In genomic region chr5:151094861-151095260, GRCh38 we compare ENCODE assay signal across 8 cellular contexts. TPM values are rescaled to one million over a fixed set of nuclear protein-coding genes. Genes with fewer than 3 reads are reported as not detected.
A peak's percentile ranks its signal among the peaks of the same experiment; 100 is the strongest.
DNase-seq lines count a peak whose midpoint lies in the region; ATAC-seq, FAIRE-seq and TF ChIP-seq lines count a peak whose summit lies in the region.
"Had no signal": no experiment of that assay in that cellular context is flagged by ENCODE, and none has a peak within 500 bp of the region (broad histone marks: within the 10 kb centered on the region; RNA-seq: fewer than 3 reads in every experiment).

No MANE protein-coding gene starts in this region.

- no TSS peak for BruUV-seq in GM12878 (replicated peaks; lab: Mats Ljungman, UMichigan)

- no peaks in the 10 kb centered on the region for H3K79me2 ChIP-seq in OCI-LY3 (ENCODE audit: low read length)
- H3K79me2 ChIP-seq in GM12878 (ENCODE audit: control insufficient read depth, insufficient read depth, low read length), result peaks cover 16% of the 10 kb centered on the region

- peaks cover 57% of the 10 kb centered on the region for H3K4me1 ChIP-seq in OCI-LY3 (ENCODE audit: low read length)
- H3K4me1 ChIP-seq in GM12878 (ENCODE audit: control insufficient read depth, insufficient read depth, low read length), result peaks cover 72% of the 10 kb centered on the region
- peaks cover 30 to 42% of the 10 kb centered on the region in 2 donors for H3K4me1 ChIP-seq in kidney (ENCODE audit: control insufficient read depth in 1 of 2, insufficient read depth in 1 of 2, low read depth in 1 of 2, low read length in 2 of 2)
- H3K4me1 ChIP-seq in stomach, result peaks cover 28 to 74% (median 49%) of the 10 kb centered on the region in 4 donors

- CTCF ChIA-PET in GM12878 (lab: Yijun Ruan, JAX), result interaction anchor here (0.9 to 6.3 kb wide), 3 partner anchors 20 to 46 kb away, joined by 3 to 78 read pairs (median 3); no protein-coding TSS in a partner anchor
- CTCF ChIA-PET in GM10248 (lab: Yijun Ruan, JAX), result interaction anchor here (1.0 to 8.5 kb wide), 7 partner anchors 9 to 70 kb away, joined by 3 to 92 read pairs (median 6); no protein-coding TSS in a partner anchor

- intact Hi-C loops in GM12878 (cut with micrococcal nuclease; ENCODE audit: unreplicated experiment), result no loop called here
- intact Hi-C loops in kidney (cut with DNase I), result no loop called here
- intact Hi-C loops in stomach (cut with DNase I; ENCODE audit: low total_unique reads), result no loop called here

- TF ChIP-seq EP300 in GM12878 (IDR thresholded peaks at IDR 0.05; ENCODE audit: borderline replicate concordance in 1 of 2, control insufficient read depth in 1 of 2, low read depth in 2 of 2, low read length in 2 of 2), result no peak
- no peak for TF ChIP-seq EP300 in stomach (IDR thresholded peaks at IDR 0.05)

- H2AFZ ChIP-seq in OCI-LY3 (ENCODE audit: low read depth, low read length), result no peak overlapping the region
- H2AFZ ChIP-seq in GM12878 (ENCODE audit: control insufficient read depth, low read depth, low read length), result no peak overlapping the region

- H3K36me3 ChIP-seq in OCI-LY3 (replicated peaks; ENCODE audit: low read depth, low read length), result no peaks in the 10 kb centered on the region
- H3K36me3 ChIP-seq in GM12878 (ENCODE audit: control insufficient read depth in 2 of 2, insufficient read depth in 2 of 2, low read length in 1 of 2), result peaks cover 0 to 13% of the 10 kb centered on the region in 2 experiments; a peak in 2 of 4 replicates
- no peaks in the 10 kb centered on the region for H3K36me3 ChIP-seq in kidney (ENCODE audit: control insufficient read depth in 1 of 2, insufficient read depth in 2 of 2, low read length in 2 of 2)
- no peaks in the 10 kb centered on the region for H3K36me3 ChIP-seq in stomach

- in situ Hi-C loops in GM12878 (cut with MboI), result no loop called here

- POLR2A ChIA-PET in GM12878 (lab: Charles Lee) (interaction anchor here (0.9 to 8.2 kb wide), 4 partner anchors 14 to 163 kb away, joined by 3 to 222 read pairs (median 3); partner anchors contain the start of gene TNIP1), GM10248 (lab: Yijun Ruan, JAX) (no interaction called here)

- no peak for TF ChIP-seq RAD21 in GM12878 (IDR thresholded peaks at IDR 0.05; ENCODE audit: insufficient read depth, low read depth, low read length)

- TF ChIP-seq POLR2A in GM12878 (IDR thresholded peaks at IDR 0.05; ENCODE audit: low read depth, low read length) (no peak), stomach (IDR thresholded peaks at IDR 0.05) (no peak)

- DNase-seq in GM12878 (ENCODE audit: low read depth, low spot score), result no peak
- DNase-seq in kidney, result no peak
- DNase-seq in stomach, result no peak
- no peak for DNase-seq in GM20000 (ENCODE audit: low spot score)
- DNase-seq in germinal center (ENCODE audit: low spot score), result no peak
- no peak for DNase-seq in GM10248 (ENCODE audit: extremely low spot score)
- DNase-seq: NCI-H2029 had no signal

- no peak overlapping the region for H3K27ac ChIP-seq in OCI-LY3 (ENCODE audit: low read length)
- H3K27ac ChIP-seq in GM12878 (ENCODE audit: control insufficient read depth, insufficient read depth), result peak overlapping the region; percentile 98
- H3K27ac ChIP-seq in kidney (ENCODE audit: low read depth in 2 of 2, low read length in 2 of 2), result peak overlapping the region; percentile 72 to 86
- peak overlapping the region; percentile 20 to 84 (median 73) for H3K27ac ChIP-seq in stomach

- H3K4me2 ChIP-seq in OCI-LY3 (ENCODE audit: low read length), result peak overlapping the region; percentile 93
- peak overlapping the region; percentile 87 for H3K4me2 ChIP-seq in GM12878 (ENCODE audit: control insufficient read depth, insufficient read depth)

- peak overlapping the region; percentile 75; the same call in 1 of the 2 replicates for H3K4me3 ChIP-seq in OCI-LY3 (ENCODE audit: low read length)
- no peak overlapping the region for H3K4me3 ChIP-seq in GM12878
- H3K4me3 ChIP-seq in kidney (ENCODE audit: low read length in 2 of 2), result peak overlapping the region in 1 of 2 donors; percentile 10
- no peak overlapping the region for H3K4me3 ChIP-seq in stomach

- ATAC-seq in GM12878, result peak; percentile 8

- SMC1A ChIA-PET in GM12878 (lab: Charles Lee; ENCODE audit: uncharacterized antibody, unreplicated experiment), result interaction anchor here (0.7 to 6.0 kb wide), 6 partner anchors 10 to 46 kb away, joined by 3 to 125 read pairs (median 3); partner anchors contain the start of gene TNIP1

- RAD21 ChIA-PET in GM12878 (lab: Charles Lee; ENCODE audit: unreplicated experiment), result interaction anchor here (1.4 to 5.7 kb wide), 3 partner anchors 11 to 58 kb away, joined by 4 to 94 read pairs (median 7); partner anchors contain the start of gene TNIP1

- FAIRE-seq in GM12878 (lab: Jason Lieb, UNC), result no peak
- FAIRE-seq in kidney (lab: Jason Lieb, UNC), result no peak

- H4K20me1 ChIP-seq in OCI-LY3 (ENCODE audit: insufficient read depth, low read length) (no peaks in the 10 kb centered on the region), GM12878 (ENCODE audit: control insufficient read depth, insufficient read depth) (no peaks in the 10 kb centered on the region)

- WGBS in GM12878 (ENCODE audit: insufficient coverage, insufficient replicate concordance, low lambda C conversion rate, missing lambda C conversion rate), result 14% methylated on average over 8 of the region's 8 CpGs
- WGBS in stomach, 5 donors, result 49 to 65% (median 61%) methylated on average over 8 of the region's 8 CpGs

- TF ChIP-seq CTCF in OCI-LY3 (IDR thresholded peaks at IDR 0.05; ENCODE audit: low read depth, low read length), result no peak
- no peak for TF ChIP-seq CTCF in GM12878 (IDR thresholded peaks at IDR 0.05 in 2 of 3, conservative IDR thresholded peaks at IDR 0.05 in 1 of 3; ENCODE audit: control insufficient read depth in 2 of 3, extremely low read depth in 1 of 3, insufficient read depth in 1 of 3, low read depth in 3 of 3, low read length in 3 of 3)
- TF ChIP-seq CTCF in kidney (IDR thresholded peaks at IDR 0.05; ENCODE audit: borderline replicate concordance, extremely low read depth, insufficient read depth), result no peak
- TF ChIP-seq CTCF in stomach (IDR thresholded peaks at IDR 0.05), result no peak
- no peak for TF ChIP-seq CTCF in GM20000 (IDR thresholded peaks at IDR 0.05; ENCODE audit: extremely low read depth, missing control alignments)
- TF ChIP-seq CTCF in GM10248 (IDR thresholded peaks at IDR 0.05; ENCODE audit: control extremely low read depth, extremely low read depth, low read depth, missing control alignments), result no peak

- H3K9me3 ChIP-seq in OCI-LY3 (ENCODE audit: insufficient read depth, low read length), result no peaks in the 10 kb centered on the region
- no peaks in the 10 kb centered on the region for H3K9me3 ChIP-seq in GM12878 (replicated peaks; ENCODE audit: control insufficient read depth, insufficient read depth, low read length)
- no peaks in the 10 kb centered on the region for H3K9me3 ChIP-seq in kidney (ENCODE audit: control insufficient read depth in 1 of 2, low read length in 2 of 2)
- H3K9me3 ChIP-seq in stomach, result no peaks in the 10 kb centered on the region

- H3K9ac ChIP-seq in OCI-LY3 (ENCODE audit: low read length) (0 out of 2 replicates have a peak overlapping the region, but pooled peaks have one; percentile 74), GM12878 (ENCODE audit: control insufficient read depth, insufficient read depth, low read length) (peak overlapping the region; percentile 69; the same call in 1 of the 2 replicates), kidney (ENCODE audit: low read length in 2 of 2) (peak overlapping the region in 1 of 2 donors; percentile 35)

- peaks cover under 1% of the 10 kb centered on the region; the same call in 1 of the 2 replicates for H3K27me3 ChIP-seq in OCI-LY3 (ENCODE audit: low read depth, low read length)
- no peaks in the 10 kb centered on the region for H3K27me3 ChIP-seq in GM12878 (replicated peaks in 1 of 2; ENCODE audit: control insufficient read depth in 2 of 2, insufficient read depth in 2 of 2, low read length in 1 of 2)
- no peaks in the 10 kb centered on the region for H3K27me3 ChIP-seq in stomach

TF ChIP-seq in GM12878, 131 proteins besides CTCF, POLR2A, EP300 and RAD21 (continues in another document):
- no peak for TF ChIP-seq LARP7 (IDR thresholded peaks at IDR 0.05)
- TF ChIP-seq POLR2AphosphoS2 (IDR thresholded peaks at IDR 0.05; ENCODE audit: low read depth, low read length), result 0 out of 2 replicates have a peak, but pooled peaks have one; percentile 18
- TF ChIP-seq BCL3 (IDR thresholded peaks at IDR 0.05; ENCODE audit: borderline replicate concordance, insufficient read depth, low read depth, low read length, poor library complexity, severe bottlenecking), result peak; percentile 3

RNA-seq across cellular contexts. Expression of gene TNIP1, which starts 14.0 kb away (rescaled TPM):
- total RNA-seq in GM12878 (2013; cell fraction: nucleolus; rRNA removed), result 372 and 425 TPM in 2 replicates
- total RNA-seq in GM12878 (2014; rRNA removed), result 203 and 223 TPM in 2 replicates
- total RNA-seq in GM12878 (2014; rRNA removed; fragmentation: Illumina TruSeq; extraction: Trizol), result 147 and 148 TPM in 2 replicates
- 279 and 289 TPM in 2 replicates for total RNA-seq in GM12878 (2021)
- polyA plus RNA-seq in GM12878 (2011; ENCODE audit: low read depth), result 132 TPM
- 156 and 178 TPM in 2 replicates for polyA plus RNA-seq in GM12878 (2011; rRNA removed)
- polyA plus RNA-seq in GM12878 (2011; cell fraction: cytosol; rRNA removed), result 190 and 206 TPM in 2 replicates
- polyA plus RNA-seq in GM12878 (2011; cell fraction: nucleus; rRNA removed), result 272 and 287 TPM in 2 replicates
- polyA plus RNA-seq in GM12878 (2012), result 262 and 278 TPM in 2 replicates
- polyA plus RNA-seq in GM12878 (2014; fragmentation: Illumina TruSeq; extraction: Trizol), result 107 and 151 TPM in 2 replicates
- 10 to 100 TPM in 1 of 2 experiments, 1 to 10 TPM in 1; 4.4 to 13.7 TPM for polyA plus RNA-seq in GM12878 (2014; fragmentation: Nextera tagmentation; extraction: Ambion mirVana)
- 199 and 200 TPM in 2 replicates for polyA plus RNA-seq in GM12878 (2014; rRNA removed)
- polyA plus RNA-seq in GM12878 (2016; fragmentation: Nextera tagmentation; extraction: Ambion mirVana), result 100 to 1,000 TPM; 112 to 117 TPM
- 245 and 345 TPM in 2 replicates for polyA minus RNA-seq in GM12878 (2011; rRNA and poly(A)+ RNA removed)
- polyA minus RNA-seq in GM12878 (2011; cell fraction: cytosol; rRNA and poly(A)+ RNA removed), result 117 and 134 TPM in 2 replicates
- polyA minus RNA-seq in GM12878 (2011; cell fraction: nucleus; rRNA and poly(A)+ RNA removed), result 165 and 259 TPM in 2 replicates
- 132 TPM for total RNA-seq in kidney
- polyA plus RNA-seq in kidney (ENCODE audit: insufficient read depth, low read depth, low replicate concordance), result 109 TPM
- total RNA-seq in stomach, result 100 to 1,000 TPM in 3 of 5 donors, 10 to 100 TPM in 2; 67.4 to 136 (median 118) TPM
- polyA plus RNA-seq in stomach, result 100 to 1,000 TPM in 1 of 3 donors, 10 to 100 TPM in 2; 45.1 to 122 (median 90.8) TPM
